24 cellular contexts compared by ENCODE assay signal in the genomic region with DNA sequence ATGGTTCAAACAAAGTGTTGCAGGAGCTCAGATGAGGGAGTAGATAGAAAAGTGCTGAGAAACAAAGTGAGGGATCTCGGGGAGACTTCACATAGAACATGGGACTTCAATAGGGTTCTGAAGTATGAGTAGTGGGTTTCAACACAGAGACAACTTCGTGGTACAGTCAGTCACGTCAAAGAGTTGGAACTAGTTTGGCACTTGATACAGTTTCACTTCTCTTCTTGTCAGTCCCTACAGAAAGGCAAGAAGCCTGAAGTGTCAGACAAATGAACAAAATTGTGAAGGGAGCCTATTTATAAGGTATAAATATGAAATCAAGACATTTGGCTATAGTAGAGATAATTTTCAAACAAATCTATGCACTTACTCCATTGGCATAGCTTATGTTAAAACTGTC.
"Had no signal": no experiment of that assay in that cellular context is flagged by ENCODE, and none has a peak within 500 bp of the region (broad histone marks: within the 10 kb centered on the region; RNA-seq: fewer than 3 reads in every experiment).

No MANE protein-coding gene starts in this region.

- H3K27ac ChIP-seq: colonic mucosa had no signal

- FAIRE-seq: TTC549 had no signal

- H3K27me3 ChIP-seq: colonic mucosa, MG63 had no signal

- H3K4me3 ChIP-seq: colonic mucosa, MG63 had no signal

- H3K4me1 ChIP-seq: colonic mucosa had no signal

- ATAC-seq: activated T-cell treated with anti-CD3 and anti-CD28 coated beads, Interleukin-2, amount 50 U/mL, for 4 hours; T-helper 17 cell had no signal

- DNase-seq: activated B cell treated with CpG ODN at 0.5 μM for 24 hours; activated CD4-positive, alpha-beta memory T cell treated with anti-CD3 and anti-CD28 coated beads for 36 hours; activated CD4-positive, alpha-beta T cell treated with anti-CD3 and anti-CD28 coated beads, Interleukin-2, amount 10 ng/mL, durations not matched to agents 7 days and 5 days; activated CD8-positive, alpha-beta memory T cell treated with anti-CD3 and anti-CD28 coated beads for 24 hours; activated gamma-delta T cell treated with Interleukin-2 at 50 U/mL for 16 hours; activated naive CD4-positive, alpha-beta T cell treated with anti-CD3 and anti-CD28 coated beads, Interleukin-2, amount 10 ng/mL, durations not matched to agents 7 days and 5 days; activated naive CD8-positive, alpha-beta T cell treated with anti-CD3 and anti-CD28 coated beads for 36 hours; activated T-cell treated with anti-CD3 and anti-CD28 coated beads, Interleukin-2, amount 50 U/mL, for 4 hours; cerebellar nuclear complex; colonic mucosa; MG63; NCI-H1092 treated with DMSO at 0.1 percent for 48 hours; NCI-H1417 treated with DMSO at 0.1 percent for 48 hours; NCI-H1694; NCI-H2029; NCI-H2107; NCI-H2171 treated with DMSO at 0.1 percent for 48 hours; NCI-H226; NCI-H82; NK-92 treated with Interleukin-12 subunit alpha and Interleukin-12 subunit beta, amount 100 ng/mL, for 24 hours; SIG-M5; T-helper 17 cell; T-helper 9 cell had no signal

- H3K36me3 ChIP-seq: colonic mucosa, MG63 had no signal

- H3K9me3 ChIP-seq: colonic mucosa, MG63 had no signal
